28 cellular contexts compared by ENCODE assay signal in the genomic region with DNA sequence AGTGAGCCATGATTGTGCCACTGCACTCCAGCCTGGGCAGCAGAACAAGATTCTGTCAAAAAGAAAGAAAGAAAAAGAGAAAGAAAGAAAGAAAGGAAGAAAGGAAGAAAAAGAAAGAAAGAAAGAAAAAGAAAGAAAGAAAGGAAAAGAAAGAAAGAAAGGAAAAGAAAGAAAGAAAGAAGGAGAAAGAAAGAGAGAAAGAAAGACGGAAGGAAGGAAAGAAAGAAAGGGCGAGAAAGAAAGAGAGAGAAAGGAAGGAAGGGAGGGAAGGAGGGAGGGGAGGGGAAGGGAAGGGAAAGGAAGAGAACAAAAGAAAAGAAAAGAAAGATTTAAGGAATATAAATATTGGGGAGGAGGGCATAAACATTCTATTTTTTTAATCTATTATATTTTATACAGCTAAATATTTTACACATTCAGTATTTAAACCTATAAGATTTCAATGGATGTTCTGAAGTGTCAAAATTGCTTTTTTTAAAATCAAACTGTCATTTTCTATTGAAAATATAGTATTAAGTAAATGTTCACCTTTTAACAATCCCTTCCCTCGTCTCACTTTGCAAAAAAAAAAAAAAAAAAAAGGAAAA.
"Had no signal": no experiment of that assay in that cellular context is flagged by ENCODE, and none has a peak within 500 bp of the region (broad histone marks: within the 10 kb centered on the region; RNA-seq: fewer than 3 reads in every experiment).

No MANE protein-coding gene starts in this region.

- H3K4me3 Mint-ChIP-seq: immature natural killer cell; nephron; neural progenitor cell; stimulated activated effector memory CD8-positive, alpha-beta T cell treated with anti-CD3 and anti-CD28 coated beads, Interleukin-12 subunit alpha, Interleukin-12 subunit beta, amount 100 ng/mL, for 72 hours; type B pancreatic cell had no signal

- H3K9me3 Mint-ChIP-seq: immature natural killer cell; nephron; neural progenitor cell; stimulated activated effector memory CD8-positive, alpha-beta T cell treated with anti-CD3 and anti-CD28 coated beads, Interleukin-12 subunit alpha, Interleukin-12 subunit beta, amount 100 ng/mL, for 72 hours; type B pancreatic cell had no signal

- H3K4me1 ChIP-seq: esophagus muscularis mucosa, foreskin keratinocyte, lower lobe of right lung, parathyroid adenoma, testis, tibial artery had no signal

- H3K9me3 ChIP-seq: esophagus muscularis mucosa, lower lobe of right lung, testis, tibial artery had no signal

- H3K27ac ChIP-seq: coronary artery, esophagus muscularis mucosa, foreskin keratinocyte, lower lobe of right lung, neural progenitor cell, parathyroid adenoma, testis, tibial artery had no signal

- H3K4me2 ChIP-seq: neural progenitor cell, smooth muscle cell had no signal

- FAIRE-seq: endothelial cell of umbilical vein had no signal

- H3K4me3 ChIP-seq: coronary artery, esophagus muscularis mucosa, lower lobe of right lung, neural progenitor cell, smooth muscle cell, testis, tibial artery had no signal

- H3K79me2 ChIP-seq: parathyroid adenoma had no signal

- ATAC-seq: foreskin keratinocyte; left ventricle myocardium superior; lower lobe of right lung; sciatic nerve; stimulated activated effector memory CD8-positive, alpha-beta T cell treated with anti-CD3 and anti-CD28 coated beads, Interleukin-12 subunit alpha, Interleukin-12 subunit beta, amount 100 ng/mL, for 72 hours; stimulated activated naive CD8-positive, alpha-beta T cell treated with anti-CD3 and anti-CD28 coated beads, Interleukin-15, Interleukin-2, amounts not matched to agents 100 U/mL and 50 U/mL, for 24 hours had no signal

- H2AFZ ChIP-seq: neural progenitor cell, parathyroid adenoma had no signal

- DNase-seq: dermis blood vessel endothelial cell; effector memory CD4-positive, alpha-beta T cell; foreskin keratinocyte; glutamatergic neuron; hypothalamus; immature natural killer cell; islet precursor cell; kidney glomerular epithelial cell; left ventricle myocardium superior; lower lobe of right lung; stimulated activated CD4-positive, alpha-beta T cell treated with anti-CD3 and anti-CD28 coated beads, Interleukin-12 subunit alpha, Interleukin-12 subunit beta, amount 100 ng/mL, for 4 hours; stimulated activated CD4-positive, alpha-beta T cell treated with anti-CD3 and anti-CD28 coated beads, Interleukin-1b, Interleukin-23, amount 100 ng/mL, for 48 hours; stimulated activated CD4-positive, alpha-beta T cell treated with anti-CD3 and anti-CD28 coated beads, Interleukin-4, amount 100 ng/mL, for 1 hour; stimulated activated naive CD8-positive, alpha-beta T cell treated with anti-CD3 and anti-CD28 coated beads, Interleukin-15, Interleukin-2, amounts not matched to agents 100 U/mL and 50 U/mL, for 24 hours; substantia nigra; testis; tibial artery had no signal

- H3K27me3 ChIP-seq: esophagus muscularis mucosa, foreskin keratinocyte, testis, tibial artery had no signal

- H3K9ac ChIP-seq: neural progenitor cell, parathyroid adenoma had no signal

- H3K36me3 ChIP-seq: lower lobe of right lung, neural progenitor cell had no signal

- H3K4me1 Mint-ChIP-seq: nephron had no signal

- H3K27ac Mint-ChIP-seq: nephron; neural progenitor cell; progenitor cell of endocrine pancreas; stimulated activated effector memory CD8-positive, alpha-beta T cell treated with anti-CD3 and anti-CD28 coated beads, Interleukin-12 subunit alpha, Interleukin-12 subunit beta, amount 100 ng/mL, for 72 hours; type B pancreatic cell had no signal

- H3K36me3 Mint-ChIP-seq: immature natural killer cell; neural progenitor cell; stimulated activated effector memory CD8-positive, alpha-beta T cell treated with anti-CD3 and anti-CD28 coated beads, Interleukin-12 subunit alpha, Interleukin-12 subunit beta, amount 100 ng/mL, for 72 hours; type B pancreatic cell had no signal
